In genomic region chr14:35155962-35156361, GRCh38 we compare ENCODE assay signal across 1 cellular context.
TF ChIP-seq lines count a peak whose summit lies in the region.

No MANE protein-coding gene starts in this region.

TF ChIP-seq in endothelial cell of umbilical vein, 7 proteins besides CTCF, POLR2A, EP300 and RAD21:
- TF ChIP-seq GATA2 (IDR thresholded peaks at IDR 0.05; ENCODE audit: insufficient read depth, insufficient read length, low read depth, low read length) (no peak), FOS (IDR thresholded peaks at IDR 0.05; ENCODE audit: borderline replicate concordance, insufficient read depth, low read length) (no peak), POLR2AphosphoS5 (IDR thresholded peaks at IDR 0.05; ENCODE audit: insufficient read depth, low read depth, low read length) (no peak), JUN (IDR thresholded peaks at IDR 0.05; ENCODE audit: borderline replicate concordance, insufficient read depth, insufficient read length, low read depth) (no peak), MAX (IDR thresholded peaks at IDR 0.05; ENCODE audit: insufficient read depth, insufficient read length) (no peak), EZH2 (IDR thresholded peaks at IDR 0.05; ENCODE audit: borderline replicate concordance, low read depth, low read length, severe bottlenecking) (no peak), MYC (IDR thresholded peaks at IDR 0.05; ENCODE audit: low read depth, low read length) (no peak)
TF ChIP-seq in endothelial cell of umbilical vein: peak in this region for 0.
